In genomic region chr20:50980851-50981713, GRCh38 we compare ENCODE assay signal across 1 cellular context.
A peak's percentile ranks its signal among the peaks of the same experiment; 100 is the strongest.
TF ChIP-seq lines count a peak whose summit lies in the region.

No MANE protein-coding gene starts in this region.

TF ChIP-seq in GM12878, 131 proteins besides CTCF, POLR2A, EP300 and RAD21:
- TF ChIP-seq SKIL (IDR thresholded peaks at IDR 0.05; ENCODE audit: low read depth, poor library complexity, severe bottlenecking) (no peak), LARP7 (IDR thresholded peaks at IDR 0.05) (no peak), PBX3 (IDR thresholded peaks at IDR 0.05; ENCODE audit: insufficient replicate concordance, low read depth, low read length) (peak; percentile 82), SMC3 (IDR thresholded peaks at IDR 0.05; ENCODE audit: borderline replicate concordance, low read length) (peak; percentile 48), ZNF592 (IDR thresholded peaks at IDR 0.05) (no peak), IRF4 (IDR thresholded peaks at IDR 0.05; ENCODE audit: low read depth, low read length) (no peak), KAT2A (conservative IDR thresholded peaks at IDR 0.05; ENCODE audit: control insufficient read depth, low read depth, low read length) (no peak), SMARCA5 (IDR thresholded peaks at IDR 0.05) (no peak), BCLAF1 (IDR thresholded peaks at IDR 0.05) (no peak), RELB (IDR thresholded peaks at IDR 0.05; ENCODE audit: low read depth) (no peak), TCF12 (IDR thresholded peaks at IDR 0.05; ENCODE audit: low read depth, low read length) (no peak), ZNF24 (IDR thresholded peaks at IDR 0.05) (no peak), SUPT20H (IDR thresholded peaks at IDR 0.05; ENCODE audit: borderline replicate concordance, control insufficient read depth, low read depth, low read length) (no peak), BMI1 (IDR thresholded peaks at IDR 0.05; ENCODE audit: borderline replicate concordance) (no peak), NR2F1 (conservative IDR thresholded peaks at IDR 0.05) (no peak), RELA (IDR thresholded peaks at IDR 0.05; ENCODE audit: borderline replicate concordance, partially characterized antibody) (no peak), HDAC2 (IDR thresholded peaks at IDR 0.05) (no peak), ATF3 (IDR thresholded peaks at IDR 0.05; ENCODE audit: borderline replicate concordance, extremely low read depth, low read depth, low read length) (no peak), PKNOX1 (IDR thresholded peaks at IDR 0.05) (peak; percentile 90), CEBPZ (IDR thresholded peaks at IDR 0.05; ENCODE audit: low read depth, low read length) (no peak), SPI1 (IDR thresholded peaks at IDR 0.05; ENCODE audit: borderline replicate concordance, insufficient read depth, low read depth, low read length) (peak; percentile 40; the same call in 1 of the 2 replicates), E2F8 (IDR thresholded peaks at IDR 0.05; ENCODE audit: low read depth, partially characterized antibody) (no peak), YY1 (IDR thresholded peaks at IDR 0.05; ENCODE audit: low read depth, low read length) (peak; percentile 62; the same call in 1 of the 2 replicates), IKZF2 (IDR thresholded peaks at IDR 0.05) (peak; percentile 24 to 38; a peak in 2 of 4 replicates), SMAD5 (IDR thresholded peaks at IDR 0.05; ENCODE audit: low read depth) (no peak), IKZF1 (conservative IDR thresholded peaks at IDR 0.05) (peak; percentile 37; the same call in 1 of the 2 replicates), ZNF622 (IDR thresholded peaks at IDR 0.05) (no peak), RUNX3 (IDR thresholded peaks at IDR 0.05; ENCODE audit: low read length) (no peak), HCFC1 (IDR thresholded peaks at IDR 0.05; ENCODE audit: low read length) (no peak), BACH1 (IDR thresholded peaks at IDR 0.05; ENCODE audit: borderline replicate concordance) (no peak), BRCA1 (IDR thresholded peaks at IDR 0.05; ENCODE audit: low read depth, low read length) (no peak), DPF2 (IDR thresholded peaks at IDR 0.05) (no peak), TBL1XR1 (IDR thresholded peaks at IDR 0.05; ENCODE audit: low read depth, low read length) (no peak)
